Comparison of ENCODE assay signal across 23 cellular contexts in genomic region chr17:80652751-80653330, GRCh38.
A peak's percentile ranks its signal among the peaks of the same experiment; 100 is the strongest.
DNase-seq lines count a peak whose midpoint lies in the region; ATAC-seq lines count a peak whose summit lies in the region.
"Had no signal": no experiment of that assay in that cellular context is flagged by ENCODE, and none has a peak within 500 bp of the region (broad histone marks: within the 10 kb centered on the region; RNA-seq: fewer than 3 reads in every experiment).

No MANE protein-coding gene starts in this region.

- no peaks in the 10 kb centered on the region for H3K27me3 Mint-ChIP-seq in activated naive CD4-positive, alpha-beta T cell treated with anti-CD3 and anti-CD28 coated beads, Interleukin-2, amount 10 ng/mL, durations not matched to agents 7 days and 5 days
- H3K27me3 Mint-ChIP-seq in effector memory CD8-positive, alpha-beta T cell: no peaks in the 10 kb centered on the region
- H3K27me3 Mint-ChIP-seq: CD4-positive, CD25-positive, alpha-beta regulatory T cell; central memory CD8-positive, alpha-beta T cell; IgD-negative memory B cell had no signal

- no peak overlapping the region for H3K4me3 Mint-ChIP-seq in activated naive CD4-positive, alpha-beta T cell treated with anti-CD3 and anti-CD28 coated beads, Interleukin-2, amount 10 ng/mL, durations not matched to agents 7 days and 5 days
- H3K4me3 Mint-ChIP-seq in effector memory CD8-positive, alpha-beta T cell: no peak overlapping the region
- H3K4me3 Mint-ChIP-seq: central memory CD8-positive, alpha-beta T cell; GM23338; nephron had no signal

- ATAC-seq in effector memory CD8-positive, alpha-beta T cell (replicated peaks): no peak
- ATAC-seq in GM21390 (IDR thresholded peaks at IDR 0.05; ENCODE audit: unreplicated experiment): no peak
- ATAC-seq: esophagus mucosa, GM12878, GM23338, left colon, Right ventricle myocardium inferior had no signal

- in situ Hi-C loops in SK-MEL-5 (cut with HindIII; ENCODE audit: low pct_unique_long_range_greater_than_20kb, low sequenced_read_pairs): no loop called here

- DNase-seq in activated naive CD4-positive, alpha-beta T cell treated with anti-CD3 and anti-CD28 coated beads, Interleukin-2, amount 10 ng/mL, durations not matched to agents 7 days and 5 days: no peak
- no peak for DNase-seq in activated naive CD4-positive, alpha-beta T cell treated with Interleukin-2 at 50 U/mL for 16 hours
- DNase-seq in SK-MEL-5 (ENCODE audit: low read depth, low spot score) (peak; percentile 74), stromal cell of bone marrow (ENCODE audit: low read depth) (peak; percentile 25), ecto neural progenitor cell (ENCODE audit: low spot score) (no peak)
- DNase-seq in effector memory CD8-positive, alpha-beta T cell: no peak
- DNase-seq: activated CD4-positive, alpha-beta T cell treated with anti-CD3 and anti-CD28 coated beads, Interleukin-2, amount 50 U/mL, for 4 hours; anterior cingulate cortex; CD4-positive, CD25-positive, alpha-beta regulatory T cell; effector CD4-positive, alpha-beta T cell; left colon; NCI-H1694 treated with DMSO at 0.1 percent for 48 hours; NCI-H2227 treated with DMSO at 0.1 percent for 48 hours; NCI-H774; sigmoid colon had no signal

- CTCF ChIA-PET in activated naive CD4-positive, alpha-beta T cell treated with anti-CD3 and anti-CD28 coated beads, Interleukin-2, amount 10 ng/mL, durations not matched to agents 7 days and 5 days (lab: Charles Lee): no interaction called here

- peaks cover 55% of the 10 kb centered on the region for H3K36me3 Mint-ChIP-seq in activated naive CD4-positive, alpha-beta T cell treated with anti-CD3 and anti-CD28 coated beads, Interleukin-2, amount 10 ng/mL, durations not matched to agents 7 days and 5 days
- H3K36me3 Mint-ChIP-seq in effector memory CD8-positive, alpha-beta T cell (ENCODE audit: insufficient read depth): no peaks in the 10 kb centered on the region

- H3K27ac Mint-ChIP-seq in activated naive CD4-positive, alpha-beta T cell treated with anti-CD3 and anti-CD28 coated beads, Interleukin-2, amount 10 ng/mL, durations not matched to agents 7 days and 5 days: peak overlapping the region; percentile 49
- H3K27ac Mint-ChIP-seq in effector memory CD8-positive, alpha-beta T cell: peak overlapping the region; percentile 3 to 53
- H3K27ac Mint-ChIP-seq: GM23338, nephron had no signal

- H3K9me3 Mint-ChIP-seq in activated naive CD4-positive, alpha-beta T cell treated with anti-CD3 and anti-CD28 coated beads, Interleukin-2, amount 10 ng/mL, durations not matched to agents 7 days and 5 days: peaks cover 28% of the 10 kb centered on the region
- H3K9me3 Mint-ChIP-seq in effector memory CD8-positive, alpha-beta T cell: no peaks in the 10 kb centered on the region
- H3K9me3 Mint-ChIP-seq: GM23338 had no signal

- peaks cover 51% of the 10 kb centered on the region for H3K4me1 Mint-ChIP-seq in activated naive CD4-positive, alpha-beta T cell treated with anti-CD3 and anti-CD28 coated beads, Interleukin-2, amount 10 ng/mL, durations not matched to agents 7 days and 5 days
- peaks cover 37 to 39% of the 10 kb centered on the region in 2 donors for H3K4me1 Mint-ChIP-seq in effector memory CD8-positive, alpha-beta T cell (ENCODE audit: low read depth in 2 of 2)

Comparison
In these comparisons a context has a peak if more than half of its experiments do, and no peak if none do; other contexts are left out.
1. DNase-seq: peak in SK-MEL-5 (single experiment) and stromal cell of bone marrow (single experiment); none in activated naive CD4-positive, alpha-beta T cell treated with anti-CD3 and anti-CD28 coated beads, Interleukin-2, amount 10 ng/mL, durations not matched to agents 7 days and 5 days (single experiment), activated naive CD4-positive, alpha-beta T cell treated with Interleukin-2 at 50 U/mL for 16 hours (single experiment), effector memory CD8-positive, alpha-beta T cell (0 of 3) and ecto neural progenitor cell (single experiment).